In genomic region chr1:71037066-71037465, GRCh38 we compare ENCODE assay signal across 25 cellular contexts. TPM values are rescaled to one million over a fixed set of nuclear protein-coding genes. Genes with fewer than 3 reads are reported as not detected.
"Had no signal": no experiment of that assay in that cellular context is flagged by ENCODE, and none has a peak within 500 bp of the region (broad histone marks: within the 10 kb centered on the region; RNA-seq: fewer than 3 reads in every experiment).

No MANE protein-coding gene starts in this region.

- H3K36me3 ChIP-seq: colonic mucosa, esophagus squamous epithelium, gastrocnemius medialis, heart right ventricle, left lung, lower lobe of right lung had no signal

- DNase-seq: colonic mucosa; cortex of kidney; effector CD8-positive, alpha-beta T cell; effector memory CD8-positive, alpha-beta T cell; endodermal cell; erythroblast; esophagus squamous epithelium; foreskin fibroblast; foreskin melanocyte; gastrocnemius medialis; glutamatergic neuron; head of caudate nucleus; heart right ventricle; hippocampal formation; left cardiac atrium; left lung; left ventricle myocardium superior; lower lobe of right lung; mesenchymal stem cell; mucosa of descending colon had no signal

- H3K27ac ChIP-seq: colonic mucosa, epithelial cell of prostate, esophagus squamous epithelium, gastrocnemius medialis, heart right ventricle, left lung, lower lobe of right lung had no signal

- H3K27me3 ChIP-seq: colonic mucosa, esophagus squamous epithelium, gastrocnemius medialis, left lung had no signal

- H3K4me1 ChIP-seq: colonic mucosa, gastrocnemius medialis, heart right ventricle, left lung, lower lobe of right lung had no signal

- H3K4me3 ChIP-seq: colonic mucosa, esophagus squamous epithelium, gastrocnemius medialis, heart right ventricle, left lung, lower lobe of right lung, mucosa of descending colon had no signal

- FAIRE-seq: endometrium, islet of Langerhans, keratinocyte had no signal

- H3K9me3 ChIP-seq: colonic mucosa, esophagus squamous epithelium, gastrocnemius medialis, heart right ventricle, left lung, lower lobe of right lung, mucosa of descending colon had no signal

RNA-seq across cellular contexts. Expression of gene PTGER3, which starts 10.6 kb away (rescaled TPM):
- total RNA-seq: dermis microvascular lymphatic vessel endothelial cell had no signal
